ENCODE assay signal across 13 cellular contexts in genomic region chr1:179029293-179029692, GRCh38. TPM values are rescaled to one million over a fixed set of nuclear protein-coding genes. Genes with fewer than 3 reads are reported as not detected.
A peak's percentile ranks its signal among the peaks of the same experiment; 100 is the strongest.
DNase-seq lines count a peak whose midpoint lies in the region; ATAC-seq, FAIRE-seq and TF ChIP-seq lines count a peak whose summit lies in the region.
"Had no signal": no experiment of that assay in that cellular context is flagged by ENCODE, and none has a peak within 500 bp of the region (broad histone marks: within the 10 kb centered on the region; RNA-seq: fewer than 3 reads in every experiment).

No MANE protein-coding gene starts in this region.

- no peaks in the 10 kb centered on the region for H3K27me3 ChIP-seq in GM12878 (replicated peaks in 1 of 2; ENCODE audit: control insufficient read depth in 2 of 2, insufficient read depth in 2 of 2, low read length in 1 of 2)
- no peaks in the 10 kb centered on the region for H3K27me3 ChIP-seq in psoas muscle (ENCODE audit: insufficient read depth in 3 of 3, low read length in 2 of 3)

- H3K27ac ChIP-seq in GM12878 (ENCODE audit: control insufficient read depth, insufficient read depth), result peak overlapping the region; percentile 8; the same call in 1 of the 2 replicates
- H3K27ac ChIP-seq in psoas muscle, result peak overlapping the region; percentile 82
- H3K27ac ChIP-seq: epithelial cell of prostate had no signal

- ATAC-seq in GM12878 (no peak), psoas muscle (no peak), HG02763 (IDR thresholded peaks at IDR 0.05; ENCODE audit: unreplicated experiment) (no peak), GM19467 (IDR thresholded peaks at IDR 0.05; ENCODE audit: unreplicated experiment) (no peak)

- BruUV-seq in GM12878 (replicated peaks; lab: Mats Ljungman, UMichigan), result no TSS peak

- TF ChIP-seq EP300 in GM12878 (IDR thresholded peaks at IDR 0.05; ENCODE audit: borderline replicate concordance in 1 of 2, control insufficient read depth in 1 of 2, low read depth in 2 of 2, low read length in 2 of 2), result no peak

- TF ChIP-seq CTCF in GM12878 (IDR thresholded peaks at IDR 0.05 in 2 of 3, conservative IDR thresholded peaks at IDR 0.05 in 1 of 3; ENCODE audit: control insufficient read depth in 2 of 3, extremely low read depth in 1 of 3, insufficient read depth in 1 of 3, low read depth in 3 of 3, low read length in 3 of 3) (no peak), psoas muscle (IDR thresholded peaks at IDR 0.05) (no peak)

- intact Hi-C loops in activated naive CD4-positive, alpha-beta T cell treated with anti-CD3 and anti-CD28 coated beads for 36 hours (cut with micrococcal nuclease), result loop anchor here (5.0 kb wide), 1 partner anchor 853 kb away; the partner anchor contains the start of gene TOR1AIP1
- intact Hi-C loops in GM12878 (cut with micrococcal nuclease; ENCODE audit: unreplicated experiment), result loop anchor here (5.0 to 10.0 kb wide), 3 partner anchors 53 to 364 kb away; partner anchors contain the start of genes AXDND1 and TOR3A
- intact Hi-C loops in psoas muscle (cut with DNase I), result no loop called here

- peak overlapping the region; percentile 74 for H3K4me2 ChIP-seq in GM12878 (ENCODE audit: control insufficient read depth, insufficient read depth)

- H3K9ac ChIP-seq in GM12878 (ENCODE audit: control insufficient read depth, insufficient read depth, low read length), result peak overlapping the region; percentile 19; the same call in 1 of the 2 replicates

- WGBS in GM12878 (ENCODE audit: insufficient coverage, insufficient replicate concordance, low lambda C conversion rate, missing lambda C conversion rate), result 7% methylated on average over 3 of the region's 3 CpGs
- 48 to 61% (median 50%) methylated on average over 3 of the region's 3 CpGs for WGBS in psoas muscle, 3 donors

- FAIRE-seq in GM12878 (lab: Jason Lieb, UNC), result no peak

- peaks cover 68% of the 10 kb centered on the region for H3K4me1 Mint-ChIP-seq in activated naive CD4-positive, alpha-beta T cell treated with anti-CD3 and anti-CD28 coated beads for 36 hours (ENCODE audit: low read depth)
- H3K4me1 Mint-ChIP-seq in IgD-negative memory B cell, result peaks cover 59 to 76% (median 62%) of the 10 kb centered on the region in 3 donors

- no peaks in the 10 kb centered on the region for H3K36me3 Mint-ChIP-seq in activated naive CD4-positive, alpha-beta T cell treated with anti-CD3 and anti-CD28 coated beads for 36 hours (ENCODE audit: low read depth)
- no peaks in the 10 kb centered on the region for H3K36me3 Mint-ChIP-seq in IgD-negative memory B cell
- H3K36me3 Mint-ChIP-seq: naive B cell had no signal

- no peaks in the 10 kb centered on the region for H4K20me1 ChIP-seq in GM12878 (ENCODE audit: control insufficient read depth, insufficient read depth)

- H3K4me3 ChIP-seq in GM12878 (peak overlapping the region; percentile 27), psoas muscle (no peak overlapping the region)

- H3K9me3 Mint-ChIP-seq in activated naive CD4-positive, alpha-beta T cell treated with anti-CD3 and anti-CD28 coated beads for 36 hours, result no peaks in the 10 kb centered on the region
- no peaks in the 10 kb centered on the region for H3K9me3 Mint-ChIP-seq in IgD-negative memory B cell
- H3K9me3 Mint-ChIP-seq: naive B cell had no signal

- H3K36me3 ChIP-seq in GM12878 (ENCODE audit: control insufficient read depth in 2 of 2, insufficient read depth in 2 of 2, low read length in 1 of 2) (no peaks in the 10 kb centered on the region), psoas muscle (ENCODE audit: insufficient read depth in 1 of 2, low read depth in 1 of 2) (no peaks in the 10 kb centered on the region)

- POLR2A ChIA-PET in GM12878 (lab: Charles Lee), result interaction anchor here (0.6 to 0.7 kb wide), 3 partner anchors 35 to 320 kb away, joined by 3 to 6 read pairs (median 3); no protein-coding TSS in a partner anchor

- no peak for DNase-seq in activated naive CD4-positive, alpha-beta T cell treated with anti-CD3 and anti-CD28 coated beads for 36 hours
- no peak for DNase-seq in activated naive CD4-positive, alpha-beta T cell (lab: John Stamatoyannopoulos, UW)
- DNase-seq in GM12878 (ENCODE audit: low read depth, low spot score), result no peak
- no peak for DNase-seq in psoas muscle
- DNase-seq in NCI-H1417 treated with DMSO at 0.1 percent for 48 hours (lab: John Stamatoyannopoulos, UW), result no peak
- DNase-seq: DMS79, naive B cell, NCI-H510A treated with DMSO at 0.1 percent for 48 hours, retina had no signal

- CTCF ChIA-PET in activated naive CD4-positive, alpha-beta T cell treated with anti-CD3 and anti-CD28 coated beads for 36 hours (lab: Charles Lee), result interaction anchor here (1.0 to 1.4 kb wide), 3 partner anchors 9 to 488 kb away, joined by 3 to 4 read pairs (median 3); no protein-coding TSS in a partner anchor
- CTCF ChIA-PET in GM12878 (lab: Yijun Ruan, JAX), result interaction anchor here (0.7 to 2.0 kb wide), 7 partner anchors 14 to 487 kb away, joined by 3 to 8 read pairs (median 5); partner anchors contain the start of gene TOR3A

- no peaks in the 10 kb centered on the region for H3K27me3 Mint-ChIP-seq in activated naive CD4-positive, alpha-beta T cell treated with anti-CD3 and anti-CD28 coated beads for 36 hours (ENCODE audit: low read depth)
- H3K27me3 Mint-ChIP-seq in IgD-negative memory B cell, result no peaks in the 10 kb centered on the region
- H3K27me3 Mint-ChIP-seq: naive B cell had no signal

- TF ChIP-seq POLR2A in GM12878 (IDR thresholded peaks at IDR 0.05; ENCODE audit: low read depth, low read length), result no peak

- in situ Hi-C loops in GM12878 (cut with MboI), result no loop called here

- no peaks in the 10 kb centered on the region for H3K9me3 ChIP-seq in GM12878 (replicated peaks; ENCODE audit: control insufficient read depth, insufficient read depth, low read length)
- H3K9me3 ChIP-seq in psoas muscle, result no peaks in the 10 kb centered on the region

- peak overlapping the region; percentile 42 for H3K27ac Mint-ChIP-seq in activated naive CD4-positive, alpha-beta T cell treated with anti-CD3 and anti-CD28 coated beads for 36 hours
- peak overlapping the region in 2 of 3 donors; percentile 14 to 77 for H3K27ac Mint-ChIP-seq in IgD-negative memory B cell

- SMC1A ChIA-PET in GM12878 (lab: Charles Lee; ENCODE audit: uncharacterized antibody, unreplicated experiment), result interaction anchor here (0.5 to 4.3 kb wide), 8 partner anchors 9 to 303 kb away, joined by 3 to 30 read pairs (median 3); partner anchors contain the start of gene TOR3A

- RAD21 ChIA-PET in GM12878 (lab: Charles Lee; ENCODE audit: unreplicated experiment), result interaction anchor here (1.4 kb wide), 2 partner anchors 27 to 54 kb away, joined by 3 to 4 read pairs; no protein-coding TSS in a partner anchor

- peaks cover 73% of the 10 kb centered on the region for H3K79me2 ChIP-seq in GM12878 (ENCODE audit: control insufficient read depth, insufficient read depth, low read length)

- H3K4me1 ChIP-seq in GM12878 (ENCODE audit: control insufficient read depth, insufficient read depth, low read length) (peaks cover 46% of the 10 kb centered on the region), psoas muscle (peaks cover 66% of the 10 kb centered on the region)

- H3K4me3 Mint-ChIP-seq in activated naive CD4-positive, alpha-beta T cell treated with anti-CD3 and anti-CD28 coated beads for 36 hours, result no peak overlapping the region
- H3K4me3 Mint-ChIP-seq in IgD-negative memory B cell, result peak overlapping the region; percentile 12 to 85 (median 76)

- no peak overlapping the region for H2AFZ ChIP-seq in GM12878 (ENCODE audit: control insufficient read depth, low read depth, low read length)

- no peak for TF ChIP-seq RAD21 in GM12878 (IDR thresholded peaks at IDR 0.05; ENCODE audit: insufficient read depth, low read depth, low read length)

RNA-seq across cellular contexts. Expression of gene FAM20B, which starts 3.6 kb away (rescaled TPM):
- 10 to 100 TPM; 35.1 to 36.1 TPM for total RNA-seq in activated naive CD4-positive, alpha-beta T cell treated with anti-CD3 and anti-CD28 coated beads for 36 hours
- polyA plus RNA-seq in IgD-negative memory B cell, result 5.5 TPM
- total RNA-seq in GM12878 (2013; cell fraction: nucleolus; rRNA removed), result 22.0 and 24.9 TPM in 2 replicates
- 13.3 and 16.4 TPM in 2 replicates for total RNA-seq in GM12878 (2014; rRNA removed)
- 22.8 and 22.9 TPM in 2 replicates for total RNA-seq in GM12878 (2014; rRNA removed; fragmentation: Illumina TruSeq; extraction: Trizol)
- total RNA-seq in GM12878 (2021), result 25.6 and 29.5 TPM in 2 replicates
- polyA plus RNA-seq in GM12878 (2011; ENCODE audit: low read depth), result 7.0 TPM
- 16.3 and 18.8 TPM in 2 replicates for polyA plus RNA-seq in GM12878 (2011; rRNA removed)
- 10.0 and 11.9 TPM in 2 replicates for polyA plus RNA-seq in GM12878 (2011; cell fraction: cytosol; rRNA removed)
- 5.3 and 5.6 TPM in 2 replicates for polyA plus RNA-seq in GM12878 (2011; cell fraction: nucleus; rRNA removed)
- polyA plus RNA-seq in GM12878 (2012), result 8.3 and 9.5 TPM in 2 replicates
- 17.4 and 23.2 TPM in 2 replicates for polyA plus RNA-seq in GM12878 (2014; fragmentation: Illumina TruSeq; extraction: Trizol)
- 1 to 10 TPM; 2.4 to 4.0 TPM for polyA plus RNA-seq in GM12878 (2014; fragmentation: Nextera tagmentation; extraction: Ambion mirVana)
- 10.3 and 12.4 TPM in 2 replicates for polyA plus RNA-seq in GM12878 (2014; rRNA removed)
- 1 to 10 TPM; 4.7 to 6.3 TPM for polyA plus RNA-seq in GM12878 (2016; fragmentation: Nextera tagmentation; extraction: Ambion mirVana)
- 26.4 and 29.9 TPM in 2 replicates for polyA minus RNA-seq in GM12878 (2011; rRNA and poly(A)+ RNA removed)
- 9.1 and 11.0 TPM in 2 replicates for polyA minus RNA-seq in GM12878 (2011; cell fraction: cytosol; rRNA and poly(A)+ RNA removed)
- polyA minus RNA-seq in GM12878 (2011; cell fraction: nucleus; rRNA and poly(A)+ RNA removed), result 2.9 and 4.9 TPM in 2 replicates
- 10 to 100 TPM; 33.4 to 55.2 (median 43.3) TPM for total RNA-seq in psoas muscle
- polyA plus RNA-seq in psoas muscle, result 10 to 100 TPM; 22.5 to 52.6 (median 48.8) TPM

RNA-seq across cellular contexts. Expression of gene TOR3A, which starts 52.6 kb away (rescaled TPM):
- 10 to 100 TPM; 35.8 to 39.2 TPM for total RNA-seq in activated naive CD4-positive, alpha-beta T cell treated with anti-CD3 and anti-CD28 coated beads for 36 hours
- polyA plus RNA-seq in IgD-negative memory B cell (111 TPM), GM12878 (2011; rRNA removed) (31.1 and 43.7 TPM in 2 replicates), GM12878 (2014; fragmentation: Illumina TruSeq; extraction: Trizol) (40.9 and 42.5 TPM in 2 replicates), GM12878 (2014; fragmentation: Nextera tagmentation; extraction: Ambion mirVana) (10 to 100 TPM in 1 of 2 experiments, 1 to 10 TPM in 1; 8.6 to 14.5 TPM), GM12878 (2014; rRNA removed) (85.5 and 87.9 TPM in 2 replicates), GM12878 (2016; fragmentation: Nextera tagmentation; extraction: Ambion mirVana) (10 to 100 TPM; 62.5 to 64.1 TPM), psoas muscle (10 to 100 TPM; 13.5 to 23.4 (median 16.2) TPM)
- 40.3 and 44.1 TPM in 2 replicates for total RNA-seq in GM12878 (2013; cell fraction: nucleolus; rRNA removed)
- total RNA-seq in GM12878 (2014; rRNA removed) (50.7 and 74.6 TPM in 2 replicates), GM12878 (2014; rRNA removed; fragmentation: Illumina TruSeq; extraction: Trizol) (28.7 and 29.8 TPM in 2 replicates), GM12878 (2021) (48.3 and 48.9 TPM in 2 replicates), psoas muscle (10 to 100 TPM; 16.5 to 36.0 (median 24.9) TPM)
- 20.3 TPM for polyA plus RNA-seq in GM12878 (2011; ENCODE audit: low read depth)
- polyA plus RNA-seq in GM12878 (2011; cell fraction: cytosol; rRNA removed), result 55.6 and 76.1 TPM in 2 replicates
- 61.5 and 79.8 TPM in 2 replicates for polyA plus RNA-seq in GM12878 (2011; cell fraction: nucleus; rRNA removed)
- polyA plus RNA-seq in GM12878 (2012), result 26.2 and 37.0 TPM in 2 replicates
- 69.6 and 100.0 TPM in 2 replicates for polyA minus RNA-seq in GM12878 (2011; rRNA and poly(A)+ RNA removed)
- polyA minus RNA-seq in GM12878 (2011; cell fraction: cytosol; rRNA and poly(A)+ RNA removed), result 25.1 and 26.2 TPM in 2 replicates
- polyA minus RNA-seq in GM12878 (2011; cell fraction: nucleus; rRNA and poly(A)+ RNA removed), result 25.5 and 49.1 TPM in 2 replicates

Comparison
In these comparisons a context has a peak if more than half of its experiments do, and no peak if none do; other contexts are left out.
1. intact Hi-C loops: an anchor here in activated naive CD4-positive, alpha-beta T cell treated with anti-CD3 and anti-CD28 coated beads for 36 hours (5.0 kb wide) and GM12878 (5.0 to 10.0 kb wide); none called in psoas muscle.